Comparison of ENCODE assay signal across 9 cellular contexts in the genomic region with DNA sequence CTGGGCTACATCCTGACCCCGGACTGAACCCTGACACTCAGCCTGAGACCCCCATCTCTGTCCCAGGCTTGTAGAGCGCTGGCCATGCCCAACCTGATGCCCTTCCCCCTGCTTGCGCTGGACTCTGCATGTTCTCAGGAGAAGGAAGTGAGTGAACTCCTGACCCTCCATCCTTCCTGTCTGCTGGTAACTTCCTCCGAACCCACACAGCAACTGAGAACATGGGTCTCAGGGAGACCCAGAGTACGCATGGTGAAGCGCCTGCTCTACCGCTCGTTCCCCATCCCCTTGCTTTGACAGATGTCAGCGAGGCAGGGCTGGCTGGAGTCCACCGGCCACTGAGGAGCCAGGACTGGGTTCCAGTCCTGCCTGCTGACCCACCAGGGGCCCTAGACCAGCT. TPM values are rescaled to one million over a fixed set of nuclear protein-coding genes. Genes with fewer than 3 reads are reported as not detected.
A peak's percentile ranks its signal among the peaks of the same experiment; 100 is the strongest.
DNase-seq lines count a peak whose midpoint lies in the region; ATAC-seq and TF ChIP-seq lines count a peak whose summit lies in the region.
"Had no signal": no experiment of that assay in that cellular context is flagged by ENCODE, and none has a peak within 500 bp of the region (broad histone marks: within the 10 kb centered on the region; RNA-seq: fewer than 3 reads in every experiment).

No MANE protein-coding gene starts in this region.

- TF ChIP-seq CTCF in lung (IDR thresholded peaks at IDR 0.05; ENCODE audit: control extremely low read depth, extremely low read depth) (no peak), transverse colon (IDR thresholded peaks at IDR 0.05) (no peak), hepatocyte (IDR thresholded peaks at IDR 0.05; ENCODE audit: poor library complexity) (no peak)

- no peaks in the 10 kb centered on the region for H3K9me3 ChIP-seq in lung (ENCODE audit: control insufficient read depth in 2 of 2, insufficient read depth in 1 of 2, low read length in 1 of 2)
- H3K9me3 ChIP-seq in transverse colon = no peaks in the 10 kb centered on the region
- H3K9me3 ChIP-seq in SJCRH30 (replicated peaks) = no peaks in the 10 kb centered on the region
- no peaks in the 10 kb centered on the region for H3K9me3 ChIP-seq in hepatocyte (ENCODE audit: low read depth)

- in situ Hi-C loops in transverse colon (cut with MboI; ENCODE audit: low pct_ligation_motif_present in 1 of 4, low pct_unique_long_range_greater_than_20kb in 1 of 4, low sequenced_read_pairs in 3 of 4) = no loop called here

- H4K20me1 ChIP-seq in hepatocyte (ENCODE audit: insufficient read depth, poor library complexity, severe bottlenecking) = no peaks in the 10 kb centered on the region

- H3K4me1 ChIP-seq in lung (ENCODE audit: control insufficient read depth in 2 of 2, insufficient read depth in 2 of 2, low read length in 2 of 2) (peaks cover 0 to 29% of the 10 kb centered on the region in 2 donors), transverse colon (peaks cover 30 to 57% (median 48%) of the 10 kb centered on the region in 4 donors), SJCRH30 (peaks cover 21% of the 10 kb centered on the region), hepatocyte (ENCODE audit: insufficient read depth) (peaks cover 20% of the 10 kb centered on the region)

- no peaks in the 10 kb centered on the region for H3K27me3 ChIP-seq in lung (ENCODE audit: control insufficient read depth, insufficient read depth)
- no peaks in the 10 kb centered on the region for H3K27me3 ChIP-seq in transverse colon
- no peaks in the 10 kb centered on the region for H3K27me3 ChIP-seq in SJCRH30
- no peaks in the 10 kb centered on the region for H3K27me3 ChIP-seq in hepatocyte

- peaks cover 4% of the 10 kb centered on the region for H3K79me2 ChIP-seq in hepatocyte

- no peak overlapping the region for H3K4me2 ChIP-seq in hepatocyte

- peak; percentile 59 for ATAC-seq in lung (ENCODE audit: insufficient read depth, low FRiP score)

- no peak overlapping the region for H2AFZ ChIP-seq in hepatocyte

- H3K27ac Mint-ChIP-seq in activated naive CD4-positive, alpha-beta T cell treated with anti-CD3 and anti-CD28 coated beads, Interleukin-2, amount 10 ng/mL, durations not matched to agents 7 days and 5 days = peak overlapping the region; percentile 77

- intact Hi-C loops in transverse colon (cut with DNase I; ENCODE audit: low total_unique reads) = no loop called here

- peaks cover 1% of the 10 kb centered on the region for H3K36me3 Mint-ChIP-seq in activated naive CD4-positive, alpha-beta T cell treated with anti-CD3 and anti-CD28 coated beads, Interleukin-2, amount 10 ng/mL, durations not matched to agents 7 days and 5 days

- WGBS in adipose tissue, 3 donors = 42 to 76% (median 57%) methylated on average over 9 to 10 of the region's 10 CpGs
- 21 to 49% methylated on average over 10 of the region's 10 CpGs for WGBS in lung, 2 donors
- 51% methylated on average over 10 of the region's 10 CpGs; no CpG with 5 or more reads in 1 of the 2 donors for WGBS in transverse colon (ENCODE audit: low coverage in 1 of 2), 2 donors
- 87% methylated on average over 10 of the region's 10 CpGs for WGBS in hepatocyte (ENCODE audit: low lambda C conversion rate, missing lambda C conversion rate)

- H3K27ac ChIP-seq in adipose tissue (ENCODE audit: low read depth, low read length) (peak overlapping the region; percentile 2), lung (ENCODE audit: low read depth in 1 of 2, low read length in 1 of 2) (peak overlapping the region in 1 of 2 donors; percentile 40), transverse colon (peak overlapping the region; percentile 86 to 93 (median 90)), SJCRH30 (no peak overlapping the region), hepatocyte (no peak overlapping the region)

- H3K9me2 ChIP-seq in hepatocyte (replicated peaks; ENCODE audit: insufficient read depth) = no peaks in the 10 kb centered on the region

- peaks cover 35% of the 10 kb centered on the region for H3K4me1 Mint-ChIP-seq in activated naive CD4-positive, alpha-beta T cell treated with anti-CD3 and anti-CD28 coated beads, Interleukin-2, amount 10 ng/mL, durations not matched to agents 7 days and 5 days

- H3K4me3 ChIP-seq in lung = no peak overlapping the region
- no peak overlapping the region for H3K4me3 ChIP-seq in transverse colon
- H3K4me3 ChIP-seq in SJCRH30 = no peak overlapping the region
- no peak overlapping the region for H3K4me3 ChIP-seq in hepatocyte

- CTCF ChIA-PET in activated naive CD4-positive, alpha-beta T cell treated with anti-CD3 and anti-CD28 coated beads, Interleukin-2, amount 10 ng/mL, durations not matched to agents 7 days and 5 days (lab: Charles Lee) = no interaction called here

- TF ChIP-seq EP300 in transverse colon (IDR thresholded peaks at IDR 0.05; ENCODE audit: low read depth) = no peak

- peaks cover 0 to 9% of the 10 kb centered on the region in 2 donors for H3K36me3 ChIP-seq in lung (ENCODE audit: control insufficient read depth in 2 of 2, insufficient read depth in 2 of 2, low read length in 2 of 2)
- H3K36me3 ChIP-seq in transverse colon = no peaks in the 10 kb centered on the region
- no peaks in the 10 kb centered on the region for H3K36me3 ChIP-seq in SJCRH30
- no peaks in the 10 kb centered on the region for H3K36me3 ChIP-seq in hepatocyte (replicated peaks; ENCODE audit: insufficient read depth, low read depth)

- DNase-seq in activated naive CD4-positive, alpha-beta T cell treated with anti-CD3 and anti-CD28 coated beads, Interleukin-2, amount 10 ng/mL, durations not matched to agents 7 days and 5 days = peak; percentile 38
- DNase-seq in activated naive CD4-positive, alpha-beta T cell (lab: John Stamatoyannopoulos, UW) = no peak
- DNase-seq in lung (ENCODE audit: low spot score) = peak; percentile 50
- DNase-seq in transverse colon = no peak
- no peak for DNase-seq in NCI-H1417 (lab: John Stamatoyannopoulos, UW)
- DNase-seq in SJCRH30 = no peak
- DNase-seq in hepatocyte (ENCODE audit: low spot score) = no peak
- DNase-seq: NCI-H1048 had no signal

- no peaks in the 10 kb centered on the region for H3K9me3 Mint-ChIP-seq in activated naive CD4-positive, alpha-beta T cell treated with anti-CD3 and anti-CD28 coated beads, Interleukin-2, amount 10 ng/mL, durations not matched to agents 7 days and 5 days

- no peak for TF ChIP-seq POLR2A in transverse colon (IDR thresholded peaks at IDR 0.05)

- H3K27me3 Mint-ChIP-seq in activated naive CD4-positive, alpha-beta T cell treated with anti-CD3 and anti-CD28 coated beads, Interleukin-2, amount 10 ng/mL, durations not matched to agents 7 days and 5 days = peaks cover 17% of the 10 kb centered on the region

- H3K4me3 Mint-ChIP-seq in activated naive CD4-positive, alpha-beta T cell treated with anti-CD3 and anti-CD28 coated beads, Interleukin-2, amount 10 ng/mL, durations not matched to agents 7 days and 5 days = peak overlapping the region; percentile 38

RNA-seq across cellular contexts. Expression of a gene that starts 6.1 kb away (rescaled TPM):
- polyA plus RNA-seq in adipose tissue = 1 to 10 TPM; 3.5 to 6.9 (median 6.1) TPM
- total RNA-seq in lung = 10 to 100 TPM in 1 of 2 donors, 1 to 10 TPM in 1; 3.8 to 14.9 TPM
- 10 to 100 TPM in 1 of 2 donors, 1 to 10 TPM in 1; 7.9 to 11.0 TPM for polyA plus RNA-seq in lung
- 10 to 100 TPM in 1 of 4 donors, 1 to 10 TPM in 3; 2.9 to 31.0 (median 5.0) TPM for total RNA-seq in transverse colon
- 3.4 TPM in 2 replicates for total RNA-seq in SJCRH30 (2014; rRNA removed; shearing (Covaris generic))
- total RNA-seq in hepatocyte = 2.6 and 5.1 TPM in 2 replicates
- polyA plus RNA-seq in hepatocyte = 4.4 and 5.7 TPM in 2 replicates

RNA-seq across cellular contexts. Expression of a gene that starts 29.5 kb away (rescaled TPM):
- polyA plus RNA-seq in adipose tissue (10 to 100 TPM in 1 of 3 donors, 1 to 10 TPM in 1, under 1 TPM in 1; 0.34 to 18.9 (median 3.3) TPM), lung (10 to 100 TPM in 1 of 2 donors, 1 to 10 TPM in 1; 7.0 to 14.0 TPM), hepatocyte (1.8 and 2.3 TPM in 2 replicates)
- total RNA-seq in lung (10 to 100 TPM in 1 of 2 donors, 1 to 10 TPM in 1; 4.6 to 16.4 TPM), transverse colon (10 to 100 TPM in 1 of 4 donors, 1 to 10 TPM in 2, under 1 TPM in 1; 0.82 to 11.2 (median 7.0) TPM), hepatocyte (0.20 and 0.50 TPM in 2 replicates)
- 0.06 TPM in 1 of 2 replicates, not detected in the other for total RNA-seq in SJCRH30 (2014; rRNA removed; shearing (Covaris generic))

RNA-seq across cellular contexts. Expression of a gene that starts 40.7 kb away (rescaled TPM):
- 10 to 100 TPM; 13.0 to 18.2 (median 15.1) TPM for polyA plus RNA-seq in adipose tissue
- 10 to 100 TPM; 34.3 to 49.4 TPM for total RNA-seq in lung
- 10 to 100 TPM; 15.9 to 17.8 TPM for polyA plus RNA-seq in lung
- total RNA-seq in transverse colon = 10 to 100 TPM; 28.9 to 55.6 (median 45.8) TPM
- total RNA-seq in SJCRH30 (2014; rRNA removed; shearing (Covaris generic)) = 23.3 and 25.4 TPM in 2 replicates
- 20.8 and 31.8 TPM in 2 replicates for total RNA-seq in hepatocyte
- polyA plus RNA-seq in hepatocyte = 20.6 and 28.9 TPM in 2 replicates

Comparison
In these comparisons a context has a peak if more than half of its experiments do, and no peak if none do; other contexts are left out.
1. DNase-seq: peak in activated naive CD4-positive, alpha-beta T cell treated with anti-CD3 and anti-CD28 coated beads, Interleukin-2, amount 10 ng/mL, durations not matched to agents 7 days and 5 days (single experiment) and lung (single experiment); none in activated naive CD4-positive, alpha-beta T cell (0 of 4), transverse colon (single experiment), NCI-H1417 (0 of 3), SJCRH30 (0 of 2) and hepatocyte (single experiment).
2. H3K27ac ChIP-seq: peak in adipose tissue (single experiment) and transverse colon (4 of 4); none in SJCRH30 (single experiment) and hepatocyte (single experiment).